In genomic region chr15:31273258-31273941, GRCh38 we compare ENCODE assay signal across 17 cellular contexts. TPM values are rescaled to one million over a fixed set of nuclear protein-coding genes. Genes with fewer than 3 reads are reported as not detected.
DNase-seq lines count a peak whose midpoint lies in the region; ATAC-seq and TF ChIP-seq lines count a peak whose summit lies in the region.
"Had no signal": no experiment of that assay in that cellular context is flagged by ENCODE, and none has a peak within 500 bp of the region (broad histone marks: within the 10 kb centered on the region; RNA-seq: fewer than 3 reads in every experiment).

No MANE protein-coding gene starts in this region.

- H3K9me3 ChIP-seq in hepatocyte (ENCODE audit: low read depth), result no peaks in the 10 kb centered on the region
- H3K9me3 ChIP-seq in prostate gland, result no peaks in the 10 kb centered on the region
- H3K9me3 ChIP-seq: psoas muscle, thoracic aorta had no signal

- TF ChIP-seq POLR2A in NB4 (IDR thresholded peaks at IDR 0.05; ENCODE audit: extremely low read depth, insufficient read length), result no peak
- TF ChIP-seq POLR2A in prostate gland (IDR thresholded peaks at IDR 0.05), result no peak

- H3K79me2 ChIP-seq in hepatocyte, result no peaks in the 10 kb centered on the region

- no peaks in the 10 kb centered on the region for H3K36me3 ChIP-seq in hepatocyte (replicated peaks; ENCODE audit: insufficient read depth, low read depth)
- H3K36me3 ChIP-seq in prostate gland, result no peaks in the 10 kb centered on the region
- H3K36me3 ChIP-seq: thoracic aorta had no signal

- intact Hi-C loops in prostate gland (cut with DNase I), result no loop called here

- no peak overlapping the region for H3K4me2 ChIP-seq in hepatocyte

- peaks cover 5% of the 10 kb centered on the region for H3K4me1 ChIP-seq in hepatocyte (ENCODE audit: insufficient read depth)
- peaks cover 6% of the 10 kb centered on the region for H3K4me1 ChIP-seq in prostate gland (replicated peaks)
- H3K4me1 ChIP-seq: psoas muscle had no signal

- no peaks in the 10 kb centered on the region for H3K27me3 ChIP-seq in hepatocyte
- H3K27me3 ChIP-seq in prostate gland (replicated peaks; ENCODE audit: insufficient read depth), result no peaks in the 10 kb centered on the region

- DNase-seq in DMS 273 (lab: John Stamatoyannopoulos, UW; ENCODE audit: unreplicated experiment) (peak; percentile 30), DMS 273 treated with DMSO at 0.1 percent for 48 hours (lab: John Stamatoyannopoulos, UW) (no peak), NB4 (ENCODE audit: low read depth) (peak; percentile 60), hepatocyte (ENCODE audit: low spot score) (peak; percentile 5), prostate gland (ENCODE audit: low spot score) (peak; percentile 3), NCI-H2171 (lab: John Stamatoyannopoulos, UW) (no peak)
- DNase-seq: cortex of kidney, left cardiac atrium, NCI-H345, SHP77 had no signal

- no peaks in the 10 kb centered on the region for H3K9me2 ChIP-seq in hepatocyte (replicated peaks; ENCODE audit: insufficient read depth)

- no peaks in the 10 kb centered on the region for H4K20me1 ChIP-seq in hepatocyte (ENCODE audit: insufficient read depth, poor library complexity, severe bottlenecking)

- H3K4me3 ChIP-seq in NB4 (ENCODE audit: low read depth, low read length), result no peak overlapping the region
- no peak overlapping the region for H3K4me3 ChIP-seq in hepatocyte
- H3K4me3 ChIP-seq in prostate gland, result no peak overlapping the region
- H3K4me3 ChIP-seq: GM12878, psoas muscle, thoracic aorta had no signal

- H2AFZ ChIP-seq in hepatocyte, result no peak overlapping the region

- WGBS in hepatocyte (ENCODE audit: low lambda C conversion rate, missing lambda C conversion rate), result 85% methylated on average over 20 of the region's 20 CpGs
- 94% methylated on average over 20 of the region's 20 CpGs for WGBS in prostate gland

- TF ChIP-seq CTCF in NB4 (IDR thresholded peaks at IDR 0.05; ENCODE audit: low read depth, low read length) (no peak), hepatocyte (IDR thresholded peaks at IDR 0.05; ENCODE audit: poor library complexity) (no peak), prostate gland (IDR thresholded peaks at IDR 0.05) (no peak)

- ATAC-seq in HG03432 (IDR thresholded peaks at IDR 0.05; ENCODE audit: unreplicated experiment) (no peak), HG02885 (IDR thresholded peaks at IDR 0.05; ENCODE audit: poor library complexity, unreplicated experiment) (no peak)
- ATAC-seq: activated naive CD4-positive, alpha-beta T cell treated with anti-CD3 and anti-CD28 coated beads, Interleukin-2, amount 50 U/mL, for 72 hours; left cardiac atrium; psoas muscle had no signal

- H3K27ac ChIP-seq in hepatocyte (no peak overlapping the region), prostate gland (no peak overlapping the region)
- H3K27ac ChIP-seq: 22Rv1, psoas muscle had no signal

RNA-seq across cellular contexts. Expression of gene KLF13, which starts 53.2 kb away (rescaled TPM):
- total RNA-seq in hepatocyte (35.4 and 51.2 TPM in 2 replicates), prostate gland (10 to 100 TPM; 16.6 to 56.5 TPM)
- polyA plus RNA-seq in hepatocyte, result 27.3 and 32.7 TPM in 2 replicates

Comparison
In these comparisons a context has a peak if more than half of its experiments do, and no peak if none do; other contexts are left out.
1. DNase-seq: peak in DMS 273 (single experiment), NB4 (single experiment), hepatocyte (single experiment) and prostate gland (single experiment); none in DMS 273 treated with DMSO at 0.1 percent for 48 hours (single experiment) and NCI-H2171 (single experiment).